18 cellular contexts compared by ENCODE assay signal in genomic region chrX:10514891-10515290, GRCh38.
A peak's percentile ranks its signal among the peaks of the same experiment; 100 is the strongest.
DNase-seq lines count a peak whose midpoint lies in the region; ATAC-seq and TF ChIP-seq lines count a peak whose summit lies in the region.
"Had no signal": no experiment of that assay in that cellular context is flagged by ENCODE, and none has a peak within 500 bp of the region (broad histone marks: within the 10 kb centered on the region; RNA-seq: fewer than 3 reads in every experiment).

No MANE protein-coding gene starts in this region.

- H3K4me1 ChIP-seq in GM23248 (ENCODE audit: insufficient read depth) = peaks cover 16% of the 10 kb centered on the region; the same call in 1 of the 2 replicates
- H3K4me1 ChIP-seq in gastroesophageal sphincter = peaks cover 0 to 7% (median 0%) of the 10 kb centered on the region in 3 donors
- H3K4me1 ChIP-seq in mucosa of descending colon (ENCODE audit: low read depth) = no peaks in the 10 kb centered on the region

- no peaks in the 10 kb centered on the region for H3K79me2 ChIP-seq in GM23248 (ENCODE audit: insufficient read depth)

- H3K36me3 ChIP-seq in GM23248 (ENCODE audit: low read depth) = no peaks in the 10 kb centered on the region
- no peaks in the 10 kb centered on the region for H3K36me3 ChIP-seq in gastroesophageal sphincter
- no peaks in the 10 kb centered on the region for H3K36me3 ChIP-seq in mucosa of descending colon (ENCODE audit: low read depth)

- WGBS in GM23248 (ENCODE audit: low coverage in 1 of 2, low lambda C conversion rate in 2 of 2, missing lambda C conversion rate in 2 of 2), 2 experiments = 10 to 15% methylated on average over 6 of the region's 6 CpGs
- 29 to 32% methylated on average over 4 to 6 of the region's 6 CpGs for WGBS in gastroesophageal sphincter (ENCODE audit: low coverage in 1 of 2), 2 donors

- H3K4me3 ChIP-seq in GM23248 (no peak overlapping the region), choroid plexus epithelial cell (ENCODE audit: low read depth, low read length) (no peak overlapping the region), gastroesophageal sphincter (no peak overlapping the region), mucosa of descending colon (no peak overlapping the region)

- H3K27ac ChIP-seq in GM23248 (no peak overlapping the region), gastroesophageal sphincter (peak overlapping the region in 3 of 4 donors; percentile 5 to 38 (median 18))

- H3K4me2 ChIP-seq in GM23248 (ENCODE audit: unreplicated experiment) = no peak overlapping the region

- H4K20me1 ChIP-seq in GM23248 (ENCODE audit: insufficient read depth) = no peaks in the 10 kb centered on the region

- no peak for TF ChIP-seq POLR2A in gastroesophageal sphincter (IDR thresholded peaks at IDR 0.05)

- no peak overlapping the region; the same call in 1 of the 2 replicates for H2AFZ ChIP-seq in GM23248

- H3K9me2 ChIP-seq in GM23248 (ENCODE audit: insufficient read depth) = no peaks in the 10 kb centered on the region

- H3F3A ChIP-seq in GM23248 (ENCODE audit: insufficient read depth) = no peaks in the 10 kb centered on the region

- no peaks in the 10 kb centered on the region for H3K9me3 ChIP-seq in GM23248 (ENCODE audit: low read depth)
- H3K9me3 ChIP-seq in gastroesophageal sphincter = no peaks in the 10 kb centered on the region
- H3K9me3 ChIP-seq in mucosa of descending colon = no peaks in the 10 kb centered on the region

- H3K27me3 ChIP-seq in GM23248 (replicated peaks; ENCODE audit: insufficient read depth) (no peaks in the 10 kb centered on the region), gastroesophageal sphincter (no peaks in the 10 kb centered on the region)

- no peak for TF ChIP-seq EP300 in gastroesophageal sphincter (IDR thresholded peaks at IDR 0.05)

- DNase-seq in AG08395 (ENCODE audit: low spot score) (peak; percentile 13), GM23248 (peak; percentile 32), choroid plexus epithelial cell (ENCODE audit: low read depth) (peak; percentile 47), mucosa of descending colon (no peak)
- DNase-seq in activated T-cell treated with anti-CD3 and anti-CD28 coated beads, Interleukin-2, amount 50 U/mL, for 1 hour = no peak
- DNase-seq in activated CD8-positive, alpha-beta memory T cell treated with anti-CD3 and anti-CD28 coated beads, Interleukin-2, amount 50 U/mL, for 4 hours = no peak
- DNase-seq: activated CD4-positive, alpha-beta T cell treated with anti-CD3 and anti-CD28 coated beads for 48 hours; activated naive CD4-positive, alpha-beta T cell treated with anti-CD3 and anti-CD28 coated beads for 36 hours; activated T-cell treated with anti-CD3 and anti-CD28 coated beads, Interleukin-2, amount 50 U/mL, for 48 hours; amygdala; Calu3; central memory CD4-positive, alpha-beta T cell; GOT3; mammary epithelial cell; NCI-H1417 treated with DMSO at 0.1 percent for 48 hours; NCI-H82 had no signal

- ATAC-seq in gastroesophageal sphincter (no peak), mucosa of descending colon (no peak), GM19395 (IDR thresholded peaks at IDR 0.05; ENCODE audit: unreplicated experiment) (no peak)

- H3K9ac ChIP-seq in GM23248 = no peak overlapping the region

- in situ Hi-C loops in GM23248 (cut with MboI) = no loop called here

- intact Hi-C loops in mucosa of descending colon (cut with DNase I, micrococcal nuclease) = no loop called here

- TF ChIP-seq CTCF in choroid plexus epithelial cell (conservative IDR thresholded peaks at IDR 0.05; ENCODE audit: low read depth, low read length) (no peak), gastroesophageal sphincter (IDR thresholded peaks at IDR 0.05) (no peak), mucosa of descending colon (IDR thresholded peaks at IDR 0.05) (no peak)

Comparison
In these comparisons a context has a peak if more than half of its experiments do, and no peak if none do; other contexts are left out.
1. DNase-seq: peak in AG08395 (single experiment), GM23248 (single experiment) and choroid plexus epithelial cell (single experiment); none in mucosa of descending colon (0 of 3), activated T-cell treated with anti-CD3 and anti-CD28 coated beads, Interleukin-2, amount 50 U/mL, for 1 hour (single experiment) and activated CD8-positive, alpha-beta memory T cell treated with anti-CD3 and anti-CD28 coated beads, Interleukin-2, amount 50 U/mL, for 4 hours (single experiment).